Comparison of ENCODE assay signal across 18 cellular contexts in genomic region chr3:132556467-132557159, GRCh38. TPM values are rescaled to one million over a fixed set of nuclear protein-coding genes. Genes with fewer than 3 reads are reported as not detected.
DNase-seq lines count a peak whose midpoint lies in the region; ATAC-seq and TF ChIP-seq lines count a peak whose summit lies in the region.
"Had no signal": no experiment of that assay in that cellular context is flagged by ENCODE, and none has a peak within 500 bp of the region (broad histone marks: within the 10 kb centered on the region; RNA-seq: fewer than 3 reads in every experiment).

No MANE protein-coding gene starts in this region.

- no peak overlapping the region for H3K4me2 ChIP-seq in mesendoderm (ENCODE audit: low read length)
- H3K4me2 ChIP-seq: A549 had no signal

- H3K18ac ChIP-seq in mesendoderm (ENCODE audit: low read length) = no peak overlapping the region

- H3K9ac ChIP-seq in mesendoderm (ENCODE audit: low read length) = no peak overlapping the region

- TF ChIP-seq CTCF in foreskin fibroblast (IDR thresholded peaks at IDR 0.05; ENCODE audit: low read depth, low read length) = no peak

- H3K27me3 ChIP-seq in mesendoderm (ENCODE audit: insufficient read depth, low read length, poor library complexity) (no peaks in the 10 kb centered on the region), aorta (ENCODE audit: control insufficient read depth in 1 of 2, insufficient read depth in 2 of 2, low read length in 1 of 2) (no peaks in the 10 kb centered on the region)
- H3K27me3 ChIP-seq: Peyer's patch, transverse colon had no signal

- no peak overlapping the region for H4K5ac ChIP-seq in mesendoderm (ENCODE audit: low read length)

- H3K79me2 ChIP-seq in mesendoderm (ENCODE audit: control insufficient read depth, insufficient read depth, low read length) = no peaks in the 10 kb centered on the region

- H2AK5ac ChIP-seq in mesendoderm (ENCODE audit: low read length) = no peak overlapping the region

- no peak overlapping the region for H2BK15ac ChIP-seq in mesendoderm (replicated peaks; ENCODE audit: low read depth)

- H3K9me3 ChIP-seq in aorta (ENCODE audit: control insufficient read depth, low read length) = no peaks in the 10 kb centered on the region
- H3K9me3 ChIP-seq: A549, Peyer's patch, transverse colon had no signal

- WGBS in mesendoderm (ENCODE audit: extremely low coverage, insufficient coverage, low lambda C conversion rate) = no CpG with 5 or more reads among the region's 9 CpGs
- WGBS in aorta, 2 donors = 84% methylated on average over 9 of the region's 9 CpGs

- H2BK120ac ChIP-seq in mesendoderm (ENCODE audit: low read depth, low read length) = no peak overlapping the region

- H3K4ac ChIP-seq in mesendoderm (ENCODE audit: low read depth, low read length) = no peak overlapping the region

- H2BK5ac ChIP-seq in mesendoderm (ENCODE audit: low read length) = no peak overlapping the region

- no peak overlapping the region for H3K27ac ChIP-seq in mesendoderm (ENCODE audit: low read depth, low read length)
- H3K27ac ChIP-seq in aorta (ENCODE audit: low read depth in 1 of 2, low read length in 2 of 2) = no peak overlapping the region
- H3K27ac ChIP-seq: A549, Peyer's patch had no signal

- no peak overlapping the region for H3K4me3 ChIP-seq in foreskin fibroblast (ENCODE audit: low read depth in 1 of 2, low read length in 2 of 2)
- H3K4me3 ChIP-seq in mesendoderm (ENCODE audit: low read length) = no peak overlapping the region
- H3K4me3 ChIP-seq in aorta (ENCODE audit: low read length in 2 of 2) = no peak overlapping the region
- H3K4me3 ChIP-seq: A549, Peyer's patch, transverse colon had no signal

- H3K79me1 ChIP-seq in mesendoderm (ENCODE audit: low read length) = no peaks in the 10 kb centered on the region

- DNase-seq in NCI-H82 (lab: John Stamatoyannopoulos, UW) = peak; percentile 44
- DNase-seq in NCI-H82 treated with DMSO at 0.1 percent for 48 hours (lab: John Stamatoyannopoulos, UW; ENCODE audit: unreplicated experiment) = no peak
- DNase-seq in foreskin fibroblast = peak; percentile 66 to 84
- DNase-seq in mesendoderm = peak; percentile 44
- DNase-seq in aorta = no peak
- no peak for DNase-seq in cerebellum (ENCODE audit: low spot score)
- DNase-seq in SW 1271 (lab: John Stamatoyannopoulos, UW) = no peak
- DNase-seq in activated gamma-delta T cell (lab: John Stamatoyannopoulos, UW) = no peak
- DNase-seq: activated CD8-positive, alpha-beta T cell treated with anti-CD3 and anti-CD28 coated beads, Interleukin-2, amount 10 ng/mL, durations not matched to agents 7 days and 5 days; amniotic stem cell; CD8-positive, alpha-beta T cell; kidney glomerular epithelial cell; NCI-H2081 treated with DMSO at 0.1 percent for 48 hours; NCI-H748 treated with DMSO at 0.1 percent for 48 hours; occipital lobe; Peyer's patch; transverse colon had no signal

- intact Hi-C loops in aorta (cut with DNase I) = no loop called here

- H3K36me3 ChIP-seq in mesendoderm (ENCODE audit: control insufficient read depth, insufficient read depth, low read length) (no peaks in the 10 kb centered on the region), aorta (ENCODE audit: control insufficient read depth in 1 of 2, insufficient read depth in 2 of 2, low read length in 1 of 2) (peaks cover 0 to 3% of the 10 kb centered on the region in 2 donors)

- no peak overlapping the region for H4K8ac ChIP-seq in mesendoderm (ENCODE audit: low read depth, low read length)

- ATAC-seq in aorta (ENCODE audit: low FRiP score) = peak; percentile 72
- ATAC-seq: A549; activated CD8-positive, alpha-beta T cell treated with anti-CD3 and anti-CD28 coated beads, Interleukin-2, amount 10 ng/mL, durations not matched to agents 7 days and 5 days; CD8-positive, alpha-beta T cell had no signal

- H3K56ac ChIP-seq in mesendoderm (ENCODE audit: low read length) = no peak overlapping the region

- H3K4me1 ChIP-seq in mesendoderm (ENCODE audit: control insufficient read depth, low read depth, low read length) = no peaks in the 10 kb centered on the region
- H3K4me1 ChIP-seq in aorta (ENCODE audit: control insufficient read depth in 1 of 2, insufficient read depth in 2 of 2, low read length in 2 of 2) = peaks cover 0 to under 1% of the 10 kb centered on the region in 2 donors
- H3K4me1 ChIP-seq: Peyer's patch, transverse colon had no signal

- no peak overlapping the region for H3K23ac ChIP-seq in mesendoderm (ENCODE audit: low read length)

RNA-seq across cellular contexts. Expression of gene ACKR4, which starts 40.5 kb away (rescaled TPM):
- polyA plus RNA-seq in mesendoderm (2013, experiment 1 of 2) = not detected
- polyA plus RNA-seq in mesendoderm (2013, experiment 2 of 2) = not detected
- 10 to 100 TPM; 15.5 to 18.3 TPM for total RNA-seq in aorta
- polyA plus RNA-seq in aorta = 10 to 100 TPM; 12.9 to 24.3 TPM
- not detected for total RNA-seq in cerebellum
- total RNA-seq: activated CD8-positive, alpha-beta T cell treated with anti-CD3 and anti-CD28 coated beads, Interleukin-2, amount 10 ng/mL, durations not matched to agents 7 days and 5 days had no signal

Comparison
In these comparisons a context has a peak if more than half of its experiments do, and no peak if none do; other contexts are left out.
1. DNase-seq: peak in NCI-H82 (single experiment), foreskin fibroblast (2 of 2) and mesendoderm (single experiment); none in NCI-H82 treated with DMSO at 0.1 percent for 48 hours (single experiment), aorta (0 of 2), cerebellum (single experiment), SW 1271 (0 of 2) and activated gamma-delta T cell (single experiment).
2. RNA of gene ACKR4, which starts 40.5 kb away (total RNA-seq): 15.5 to 18.3 TPM in aorta; not detected in cerebellum (single experiment); every median in the first group is over 10 times any median in the second.